9 cellular contexts compared by ENCODE assay signal in genomic region chr22:24758164-24758799, GRCh38. TPM values are rescaled to one million over a fixed set of nuclear protein-coding genes. Genes with fewer than 3 reads are reported as not detected.
DNase-seq lines count a peak whose midpoint lies in the region; ATAC-seq and TF ChIP-seq lines count a peak whose summit lies in the region.
"Had no signal": no experiment of that assay in that cellular context is flagged by ENCODE, and none has a peak within 500 bp of the region (broad histone marks: within the 10 kb centered on the region; RNA-seq: fewer than 3 reads in every experiment).

No MANE protein-coding gene starts in this region.

- no peaks in the 10 kb centered on the region for H3K4me1 Mint-ChIP-seq in progenitor cell of endocrine pancreas (ENCODE audit: low read depth)
- no peaks in the 10 kb centered on the region for H3K4me1 Mint-ChIP-seq in stimulated activated memory B cell treated with anti-CD40 and anti-IgM and Interleukin-4, amounts not matched to agents 10 μg/mL and 1 μg/mL and 100 μg/mL, for 72 hours

- in situ Hi-C loops in ACHN (cut with HindIII; ENCODE audit: low pct_ligation_motif_present, low pct_unique_long_range_greater_than_20kb, low sequenced_read_pairs), result no loop called here

- no peaks in the 10 kb centered on the region for H3K27me3 Mint-ChIP-seq in progenitor cell of endocrine pancreas
- peaks cover 7% of the 10 kb centered on the region for H3K27me3 Mint-ChIP-seq in stimulated activated memory B cell treated with anti-CD40 and anti-IgM and Interleukin-4, amounts not matched to agents 10 μg/mL and 1 μg/mL and 100 μg/mL, for 72 hours

- H3K27ac Mint-ChIP-seq in progenitor cell of endocrine pancreas, result no peak overlapping the region
- H3K27ac Mint-ChIP-seq in stimulated activated memory B cell treated with anti-CD40 and anti-IgM and Interleukin-4, amounts not matched to agents 10 μg/mL and 1 μg/mL and 100 μg/mL, for 72 hours, result no peak overlapping the region

- H3K36me3 Mint-ChIP-seq in progenitor cell of endocrine pancreas (ENCODE audit: insufficient read depth), result no peaks in the 10 kb centered on the region
- no peaks in the 10 kb centered on the region for H3K36me3 Mint-ChIP-seq in stimulated activated memory B cell treated with anti-CD40 and anti-IgM and Interleukin-4, amounts not matched to agents 10 μg/mL and 1 μg/mL and 100 μg/mL, for 72 hours

- H3K4me3 ChIP-seq in GM12864 (ENCODE audit: low read depth, low read length) (no peak overlapping the region), fibroblast of the aortic adventitia (ENCODE audit: low read depth, low read length) (no peak overlapping the region)

- TF ChIP-seq CTCF in GM12864 (IDR thresholded peaks at IDR 0.05; ENCODE audit: low read depth, low read length, missing control alignments), result peak; percentile 68
- TF ChIP-seq CTCF in fibroblast of the aortic adventitia (IDR thresholded peaks at IDR 0.05; ENCODE audit: insufficient read depth, low read length), result peak; percentile 78
- TF ChIP-seq CTCF in progenitor cell of endocrine pancreas (IDR thresholded peaks at IDR 0.05; ENCODE audit: unreplicated experiment), result peak; percentile 94

- no peaks in the 10 kb centered on the region for H3K9me3 Mint-ChIP-seq in progenitor cell of endocrine pancreas (ENCODE audit: low read depth)
- H3K9me3 Mint-ChIP-seq in stimulated activated memory B cell treated with anti-CD40 and anti-IgM and Interleukin-4, amounts not matched to agents 10 μg/mL and 1 μg/mL and 100 μg/mL, for 72 hours, result no peaks in the 10 kb centered on the region

- peak; percentile 49 for DNase-seq in ACHN
- peak; percentile 12 for DNase-seq in GM12864 (ENCODE audit: low read depth)
- DNase-seq in NCI-H524 (lab: John Stamatoyannopoulos, UW), result peak; percentile 24 to 56
- DNase-seq in activated T-cell treated with anti-CD3 and anti-CD28 coated beads for 4 hours, result peak; percentile 38
- DNase-seq in fibroblast of the aortic adventitia (ENCODE audit: low read depth), result peak; percentile 74
- peak; percentile 49 for DNase-seq in progenitor cell of endocrine pancreas (ENCODE audit: low spot score, unreplicated experiment)

- H3K4me3 Mint-ChIP-seq in progenitor cell of endocrine pancreas (ENCODE audit: low read depth), result no peak overlapping the region
- no peak overlapping the region for H3K4me3 Mint-ChIP-seq in stimulated activated memory B cell treated with anti-CD40 and anti-IgM and Interleukin-4, amounts not matched to agents 10 μg/mL and 1 μg/mL and 100 μg/mL, for 72 hours

- ATAC-seq in stimulated activated memory B cell treated with anti-CD40 and anti-IgM and Interleukin-4, amounts not matched to agents 10 μg/mL and 1 μg/mL and 100 μg/mL, for 72 hours, result no peak
- no peak for ATAC-seq in GM18861 (IDR thresholded peaks at IDR 0.05; ENCODE audit: unreplicated experiment)

RNA-seq across cellular contexts. Expression of gene PIWIL3, which starts 16.2 kb away (rescaled TPM):
- not detected in 2 replicates for total RNA-seq in fibroblast of the aortic adventitia (ENCODE audit: low replicate concordance)
- total RNA-seq in progenitor cell of endocrine pancreas, result not detected in 2 replicates
- total RNA-seq: pulmonary artery endothelial cell had no signal

RNA-seq across cellular contexts. Expression of gene SGSM1, which starts 47.7 kb away (rescaled TPM):
- total RNA-seq in fibroblast of the aortic adventitia (ENCODE audit: low replicate concordance) (not detected in 2 replicates), progenitor cell of endocrine pancreas (3.6 and 3.9 TPM in 2 replicates)

Comparison
In these comparisons a context has a peak if more than half of its experiments do, and no peak if none do; other contexts are left out.
1. DNase-seq: peak in every context shown above with its lines; median percentile 74 in fibroblast of the aortic adventitia; 49 in ACHN; 49 in progenitor cell of endocrine pancreas; 40 in NCI-H524; 38 in activated T-cell treated with anti-CD3 and anti-CD28 coated beads for 4 hours; 12 in GM12864.